27 cellular contexts compared by ENCODE assay signal in genomic region chrX:44935172-44935571, GRCh38.
"Had no signal": no experiment of that assay in that cellular context is flagged by ENCODE, and none has a peak within 500 bp of the region (broad histone marks: within the 10 kb centered on the region; RNA-seq: fewer than 3 reads in every experiment).

No MANE protein-coding gene starts in this region.

- H3K4me3 Mint-ChIP-seq: activated B cell treated with CpG ODN at 0.5 μM for 24 hours; activated CD8-positive, alpha-beta T cell treated with anti-CD3 and anti-CD28 coated beads for 36 hours; activated naive CD8-positive, alpha-beta T cell; activated T-cell treated with anti-CD3 and anti-CD28 coated beads, Interleukin-2, amount 50 U/mL, for 4 hours; activated T-helper 17 cell treated with anti-CD3 and anti-CD28 coated beads, Interleukin-2, amount 50 U/mL, for 72 hours; T-helper 1 cell treated with Interleukin-12 subunit alpha and Interleukin-12 subunit beta and Interleukin-4 antibody, amounts not matched to agents 30 μg/mL and 1 μg/mL, for 36 hours had no signal

- H3K36me3 ChIP-seq: brain microvascular endothelial cell, WERI-Rb-1 had no signal

- ATAC-seq: activated CD4-positive, CD25-positive, alpha-beta regulatory T cell treated with anti-CD3 and anti-CD28 coated beads, Interleukin-2, amount 50 U/mL, for 24 hours; activated CD8-positive, alpha-beta T cell treated with anti-CD3 and anti-CD28 coated beads for 36 hours; activated T-cell treated with anti-CD3 and anti-CD28 coated beads, Interleukin-2, amount 50 U/mL, for 4 hours; activated T-helper 17 cell treated with anti-CD3 and anti-CD28 coated beads, Interleukin-2, amount 50 U/mL, for 72 hours; effector memory CD8-positive, alpha-beta T cell; T-cell had no signal

- H3K27ac Mint-ChIP-seq: activated B cell treated with CpG ODN at 0.5 μM for 24 hours; activated CD8-positive, alpha-beta T cell treated with anti-CD3 and anti-CD28 coated beads for 36 hours; activated naive CD8-positive, alpha-beta T cell; activated T-helper 17 cell treated with anti-CD3 and anti-CD28 coated beads, Interleukin-2, amount 50 U/mL, for 72 hours; effector memory CD8-positive, alpha-beta T cell; T-cell; T-helper 1 cell treated with Interleukin-12 subunit alpha and Interleukin-12 subunit beta and Interleukin-4 antibody, amounts not matched to agents 30 μg/mL and 1 μg/mL, for 36 hours had no signal

- H3K27me3 Mint-ChIP-seq: activated B cell treated with CpG ODN at 0.5 μM for 24 hours; activated CD8-positive, alpha-beta T cell treated with anti-CD3 and anti-CD28 coated beads for 36 hours; activated naive CD8-positive, alpha-beta T cell; activated T-helper 17 cell treated with anti-CD3 and anti-CD28 coated beads, Interleukin-2, amount 50 U/mL, for 72 hours; effector memory CD8-positive, alpha-beta T cell; T-cell had no signal

- DNase-seq: activated B cell treated with CpG ODN at 0.5 μM for 24 hours; activated CD4-positive, alpha-beta T cell treated with anti-CD3 and anti-CD28 coated beads for 48 hours; activated CD4-positive, alpha-beta T cell treated with anti-CD3 and anti-CD28 coated beads, Interleukin-2, amount 50 U/mL, for 1 hour; activated CD4-positive, alpha-beta T cell treated with anti-CD3 and anti-CD28 coated beads, Interleukin-2, amount 50 U/mL, for 48 hours; activated CD8-positive, alpha-beta memory T cell treated with anti-CD3 and anti-CD28 coated beads for 24 hours; activated CD8-positive, alpha-beta T cell treated with anti-CD3 and anti-CD28 coated beads for 36 hours; activated effector memory CD4-positive, alpha-beta T cell treated with Interleukin-2 at 50 U/mL for 16 hours; activated gamma-delta T cell treated with Interleukin-2 at 50 U/mL for 16 hours; activated naive CD4-positive, alpha-beta T cell treated with anti-CD3 and anti-CD28 coated beads, Interleukin-2, amount 50 U/mL, for 16 hours; activated naive CD4-positive, alpha-beta T cell treated with Interleukin-2 at 50 U/mL for 16 hours; activated T-cell treated with anti-CD3 and anti-CD28 coated beads, Interleukin-2, amount 50 U/mL, for 4 hours; amniotic stem cell; anterior cingulate cortex; brain microvascular endothelial cell; cortex of kidney; dermis blood vessel endothelial cell; effector CD4-positive, alpha-beta T cell; effector memory CD8-positive, alpha-beta T cell; foreskin fibroblast; SW 1271; T-cell; T-helper 9 cell; WERI-Rb-1 had no signal

- H3K27me3 ChIP-seq: brain microvascular endothelial cell had no signal

- H3K27ac ChIP-seq: brain microvascular endothelial cell, WERI-Rb-1 had no signal

- H3K9me3 Mint-ChIP-seq: activated B cell treated with CpG ODN at 0.5 μM for 24 hours; activated CD8-positive, alpha-beta T cell treated with anti-CD3 and anti-CD28 coated beads for 36 hours; activated T-cell treated with anti-CD3 and anti-CD28 coated beads, Interleukin-2, amount 50 U/mL, for 4 hours; activated T-helper 17 cell treated with anti-CD3 and anti-CD28 coated beads, Interleukin-2, amount 50 U/mL, for 72 hours; effector memory CD8-positive, alpha-beta T cell; T-cell; T-helper 1 cell treated with Interleukin-12 subunit alpha and Interleukin-12 subunit beta and Interleukin-4 antibody, amounts not matched to agents 30 μg/mL and 1 μg/mL, for 36 hours had no signal
